14 cellular contexts compared by ENCODE assay signal in genomic region chr5:142115937-142116614, GRCh38. TPM values are rescaled to one million over a fixed set of nuclear protein-coding genes. Genes with fewer than 3 reads are reported as not detected.
DNase-seq lines count a peak whose midpoint lies in the region; ATAC-seq and TF ChIP-seq lines count a peak whose summit lies in the region.
"Had no signal": no experiment of that assay in that cellular context is flagged by ENCODE, and none has a peak within 500 bp of the region (broad histone marks: within the 10 kb centered on the region; RNA-seq: fewer than 3 reads in every experiment).

No MANE protein-coding gene starts in this region.

- H3K27ac Mint-ChIP-seq in CD4-positive, alpha-beta memory T cell = peak overlapping the region in 2 of 7 donors; percentile 30 to 56
- H3K27ac Mint-ChIP-seq in activated naive CD8-positive, alpha-beta T cell treated with anti-CD3 and anti-CD28 coated beads for 36 hours = peak overlapping the region; percentile 18
- no peak overlapping the region for H3K27ac Mint-ChIP-seq in GM23338

- TF ChIP-seq CTCF in IMR-90 (conservative IDR thresholded peaks at IDR 0.05; ENCODE audit: low read depth, low read length) (no peak), foreskin fibroblast (IDR thresholded peaks at IDR 0.05; ENCODE audit: low read depth, low read length) (no peak), GM23338 (conservative IDR thresholded peaks at IDR 0.05; ENCODE audit: low read depth in 2 of 2) (no peak), upper lobe of right lung (IDR thresholded peaks at IDR 0.05) (no peak), left ventricle myocardium inferior (IDR thresholded peaks at IDR 0.05; ENCODE audit: borderline replicate concordance) (no peak)

- no peak overlapping the region for H2BK5ac ChIP-seq in IMR-90 (ENCODE audit: low read depth, low read length, poor library complexity, severe bottlenecking)

- WGBS in IMR-90 (ENCODE audit: extremely low coverage in 2 of 2, insufficient read length in 1 of 2), 2 experiments = no CpG with 5 or more reads among the region's 4 CpGs

- H3K4me3 ChIP-seq in CD4-positive, alpha-beta memory T cell (ENCODE audit: low read length in 2 of 2) = no peak overlapping the region
- H3K4me3 ChIP-seq in IMR-90 (ENCODE audit: insufficient read depth, low read depth, low read length) (no peak overlapping the region), foreskin fibroblast (ENCODE audit: low read depth in 1 of 2, low read length in 2 of 2) (no peak overlapping the region), GM23338 (no peak overlapping the region), upper lobe of right lung (no peak overlapping the region), left ventricle myocardium inferior (no peak overlapping the region)
- H3K4me3 ChIP-seq: hepatocyte had no signal

- no peaks in the 10 kb centered on the region for H3K9me2 ChIP-seq in GM23338 (ENCODE audit: insufficient read depth)

- H3K23ac ChIP-seq in IMR-90 (ENCODE audit: low read depth, low read length) = no peak overlapping the region

- no peak overlapping the region for H3K4me2 ChIP-seq in IMR-90 (ENCODE audit: low read depth, low read length)
- H3K4me2 ChIP-seq in GM23338 = no peak overlapping the region
- H3K4me2 ChIP-seq: hepatocyte had no signal

- H4K5ac ChIP-seq in IMR-90 (ENCODE audit: low read depth, low read length) = no peak overlapping the region

- H3K9me1 ChIP-seq in IMR-90 (ENCODE audit: insufficient read depth, low read length) = peaks cover 5% of the 10 kb centered on the region

- POLR2A ChIA-PET in CD4-positive, alpha-beta memory T cell (lab: Charles Lee; ENCODE audit: partially characterized antibody) = interaction anchor here (1.3 to 1.7 kb wide), 2 partner anchors 20 to 92 kb away, joined by 4 to 6 read pairs; no protein-coding TSS in a partner anchor
- POLR2A ChIA-PET in IMR-90 (lab: Charles Lee; ENCODE audit: unreplicated experiment) = no interaction called here

- no peak overlapping the region for H3K14ac ChIP-seq in IMR-90 (replicated peaks; ENCODE audit: low read depth, low read length)

- no peaks in the 10 kb centered on the region for H3K9me3 Mint-ChIP-seq in CD4-positive, alpha-beta memory T cell
- H3K9me3 Mint-ChIP-seq in activated naive CD8-positive, alpha-beta T cell treated with anti-CD3 and anti-CD28 coated beads for 36 hours = peaks cover 7% of the 10 kb centered on the region
- H3K9me3 Mint-ChIP-seq in GM23338 = no peaks in the 10 kb centered on the region
- H3K9me3 Mint-ChIP-seq: naive B cell had no signal

- dilution Hi-C loops in IMR-90 (cut with HindIII; ENCODE audit: low sequenced_read_pairs, unreplicated experiment) = no loop called here

- no peak overlapping the region for H2AK5ac ChIP-seq in IMR-90 (ENCODE audit: low read depth, low read length)

- no peak overlapping the region for H4K8ac ChIP-seq in IMR-90 (ENCODE audit: low read depth in 2 of 2, low read length in 2 of 2)

- H3K9ac ChIP-seq in IMR-90 (ENCODE audit: low read depth, low read length) = no peak overlapping the region

- no peak for TF ChIP-seq RAD21 in IMR-90 (IDR thresholded peaks at IDR 0.05; ENCODE audit: low read length)

- peak; percentile 83 for ATAC-seq in IMR-90 (ENCODE audit: low read depth)
- ATAC-seq in GM23338 = no peak
- ATAC-seq in GM18517 (IDR thresholded peaks at IDR 0.05; ENCODE audit: unreplicated experiment) = no peak
- ATAC-seq in upper lobe of right lung = no peak

- H2BK15ac ChIP-seq in IMR-90 (ENCODE audit: low read depth, low read length) = no peak overlapping the region

- H3K27ac ChIP-seq in CD4-positive, alpha-beta memory T cell (ENCODE audit: low read depth, low read length) = no peak overlapping the region
- H3K27ac ChIP-seq in IMR-90 (ENCODE audit: insufficient read depth, low read length) = no peak overlapping the region
- no peak overlapping the region for H3K27ac ChIP-seq in GM23338 (ENCODE audit: low read depth)
- H3K27ac ChIP-seq in upper lobe of right lung = no peak overlapping the region
- H3K27ac ChIP-seq in left ventricle myocardium inferior (replicated peaks) = no peak overlapping the region
- H3K27ac ChIP-seq: hepatocyte had no signal

- H3K9me3 ChIP-seq in CD4-positive, alpha-beta memory T cell (ENCODE audit: control insufficient read depth in 1 of 2, low read length in 2 of 2) = no peaks in the 10 kb centered on the region
- no peaks in the 10 kb centered on the region for H3K9me3 ChIP-seq in IMR-90 (ENCODE audit: control insufficient read depth, insufficient read depth, low read length)
- no peaks in the 10 kb centered on the region for H3K9me3 ChIP-seq in upper lobe of right lung
- H3K9me3 ChIP-seq in left ventricle myocardium inferior (replicated peaks) = no peaks in the 10 kb centered on the region
- H3K9me3 ChIP-seq: BE2C had no signal

- H4K20me1 ChIP-seq in IMR-90 (ENCODE audit: insufficient read depth, low read length) (peaks cover 81% of the 10 kb centered on the region), GM23338 (replicated peaks; ENCODE audit: insufficient read depth) (peaks cover 11% of the 10 kb centered on the region)

- H3K79me1 ChIP-seq in IMR-90 (ENCODE audit: low read depth in 1 of 2, low read length in 2 of 2) = peaks cover 37 to 61% of the 10 kb centered on the region in 2 experiments

- peak overlapping the region in 5 of 8 donors; percentile 26 to 58 (median 36) for H3K4me3 Mint-ChIP-seq in CD4-positive, alpha-beta memory T cell
- H3K4me3 Mint-ChIP-seq in activated naive CD8-positive, alpha-beta T cell treated with anti-CD3 and anti-CD28 coated beads for 36 hours = no peak overlapping the region
- no peak overlapping the region for H3K4me3 Mint-ChIP-seq in GM23338

- H3K4me1 Mint-ChIP-seq in CD4-positive, alpha-beta memory T cell = peaks cover 59 to 84% (median 73%) of the 10 kb centered on the region in 4 donors
- H3K4me1 Mint-ChIP-seq in activated naive CD8-positive, alpha-beta T cell treated with anti-CD3 and anti-CD28 coated beads for 36 hours = peaks cover 80% of the 10 kb centered on the region
- peaks cover 20% of the 10 kb centered on the region for H3K4me1 Mint-ChIP-seq in GM23338

- no peaks in the 10 kb centered on the region for H3K27me3 ChIP-seq in CD4-positive, alpha-beta memory T cell (ENCODE audit: insufficient read depth, low read length)
- H3K27me3 ChIP-seq in IMR-90 (ENCODE audit: control insufficient read depth, insufficient read depth, low read length) (no peaks in the 10 kb centered on the region), GM23338 (ENCODE audit: insufficient read depth) (no peaks in the 10 kb centered on the region), upper lobe of right lung (no peaks in the 10 kb centered on the region), left ventricle myocardium inferior (ENCODE audit: low read depth) (no peaks in the 10 kb centered on the region)
- H3K27me3 ChIP-seq: BE2C, hepatocyte had no signal

- H3K18ac ChIP-seq in IMR-90 (ENCODE audit: low read depth, low read length) = no peak overlapping the region

- TF ChIP-seq POLR2A in IMR-90 (IDR thresholded peaks at IDR 0.05; ENCODE audit: low read depth, low read length) = no peak

- H3K27me3 Mint-ChIP-seq in CD4-positive, alpha-beta memory T cell = no peaks in the 10 kb centered on the region
- no peaks in the 10 kb centered on the region for H3K27me3 Mint-ChIP-seq in activated naive CD8-positive, alpha-beta T cell treated with anti-CD3 and anti-CD28 coated beads for 36 hours
- H3K27me3 Mint-ChIP-seq in GM23338 (ENCODE audit: insufficient read depth, low read depth, poor library complexity) = no peaks in the 10 kb centered on the region
- H3K27me3 Mint-ChIP-seq: naive B cell had no signal

- no peak overlapping the region for H2BK20ac ChIP-seq in IMR-90 (ENCODE audit: low read depth, low read length)

- CTCF ChIA-PET in CD4-positive, alpha-beta memory T cell (lab: Charles Lee; ENCODE audit: partially characterized antibody) = no interaction called here
- CTCF ChIA-PET in IMR-90 (lab: Yijun Ruan, JAX) = interaction anchor here (0.6 kb wide), 1 partner anchor 56 kb away, joined by 3 read pairs; no protein-coding TSS in a partner anchor

- H3K36me3 ChIP-seq in CD4-positive, alpha-beta memory T cell (ENCODE audit: insufficient read depth, low read length) = no peaks in the 10 kb centered on the region
- H3K36me3 ChIP-seq in IMR-90 (ENCODE audit: control insufficient read depth, insufficient read depth, low read length) (peaks cover 2% of the 10 kb centered on the region), GM23338 (ENCODE audit: insufficient read depth) (no peaks in the 10 kb centered on the region), upper lobe of right lung (no peaks in the 10 kb centered on the region), left ventricle myocardium inferior (no peaks in the 10 kb centered on the region)

- no peak overlapping the region for H3K4ac ChIP-seq in IMR-90 (ENCODE audit: low read depth, low read length)

- peaks cover 100% of the 10 kb centered on the region for H3K79me2 ChIP-seq in GM23338 (replicated peaks; ENCODE audit: insufficient read depth)

- peaks cover 93% of the 10 kb centered on the region for H3K4me1 ChIP-seq in CD4-positive, alpha-beta memory T cell (ENCODE audit: insufficient read depth, low read length)
- H3K4me1 ChIP-seq in IMR-90 (ENCODE audit: control insufficient read depth, insufficient read depth, low read length) (peaks cover 4% of the 10 kb centered on the region; the same call in 1 of the 2 replicates), GM23338 (ENCODE audit: insufficient read depth) (peaks cover 22% of the 10 kb centered on the region; the same call in 1 of the 2 replicates), upper lobe of right lung (peaks cover 35% of the 10 kb centered on the region), left ventricle myocardium inferior (peaks cover 95% of the 10 kb centered on the region)

- H2AFZ ChIP-seq in IMR-90 (replicated peaks; ENCODE audit: low read length, poor library complexity) (no peak overlapping the region), GM23338 (no peak overlapping the region)
- H2AFZ ChIP-seq: hepatocyte had no signal

- in situ Hi-C loops in IMR-90 (cut with MboI; ENCODE audit: low sequenced_read_pairs) = loop anchor here (25.0 kb wide), 1 partner anchor 429 kb away; the partner anchor contains the start of gene ARAP3

- no peak overlapping the region for H2AK9ac ChIP-seq in IMR-90 (replicated peaks; ENCODE audit: low read depth, low read length, poor library complexity)

- no peak overlapping the region for H4K91ac ChIP-seq in IMR-90 (ENCODE audit: insufficient read depth, low read depth, low read length)

- DNase-seq in CD4-positive, alpha-beta memory T cell = no peak
- peak; percentile 79 for DNase-seq in IMR-90
- no peak for DNase-seq in activated naive CD8-positive, alpha-beta T cell treated with anti-CD3 and anti-CD28 coated beads for 36 hours
- peak; percentile 24 to 73 for DNase-seq in foreskin fibroblast
- no peak for DNase-seq in GM23338 (ENCODE audit: low spot score)
- DNase-seq in upper lobe of right lung = no peak
- no peak for DNase-seq in left ventricle myocardium inferior
- DNase-seq: BE2C; central memory CD4-positive, alpha-beta T cell; naive B cell; NCI-H2081 treated with DMSO at 0.1 percent for 48 hours; stimulated activated CD4-positive, alpha-beta T cell treated with anti-CD3 and anti-CD28 coated beads, Interleukin-4, amount 100 ng/mL, for 1 hour had no signal

- peaks cover 22 to 39% of the 10 kb centered on the region in 2 donors for H3K36me3 Mint-ChIP-seq in CD4-positive, alpha-beta memory T cell
- H3K36me3 Mint-ChIP-seq in activated naive CD8-positive, alpha-beta T cell treated with anti-CD3 and anti-CD28 coated beads for 36 hours = peaks cover 67% of the 10 kb centered on the region
- peaks cover 8% of the 10 kb centered on the region; the same call in 2 of the 3 replicates for H3K36me3 Mint-ChIP-seq in GM23338 (ENCODE audit: low read depth)

- no TSS peak for BruUV-seq in IMR-90 (replicated peaks; lab: Mats Ljungman, UMichigan)

- intact Hi-C loops in CD4-positive, alpha-beta memory T cell (cut with micrococcal nuclease) = no loop called here
- intact Hi-C loops in IMR-90 (cut with micrococcal nuclease) (no loop called here), upper lobe of right lung (cut with DNase I) (no loop called here), left ventricle myocardium inferior (cut with micrococcal nuclease) (no loop called here)

- no peak overlapping the region for H3K56ac ChIP-seq in IMR-90 (ENCODE audit: extremely low read depth, insufficient read depth, low read length)

- no peak overlapping the region for H2BK120ac ChIP-seq in IMR-90 (ENCODE audit: low read depth, low read length)

- no peaks in the 10 kb centered on the region; the same call in 1 of the 2 replicates for H3F3A ChIP-seq in GM23338 (replicated peaks; ENCODE audit: low read depth)

RNA-seq across cellular contexts. Expression of gene NDFIP1, which starts 7.5 kb away (rescaled TPM):
- 10 to 100 TPM; 73.8 to 78.4 TPM for total RNA-seq in CD4-positive, alpha-beta memory T cell
- polyA plus RNA-seq in CD4-positive, alpha-beta memory T cell = 10 to 100 TPM; 70.0 to 98.3 TPM
- total RNA-seq in IMR-90 (2012; rRNA removed) (7.7 and 21.9 TPM in 2 replicates), upper lobe of right lung (68.1 TPM), left ventricle myocardium inferior (62.1 TPM)
- polyA plus RNA-seq in IMR-90 (2012; rRNA removed) (10.7 and 15.4 TPM in 2 replicates), GM23338 (2016; fragmentation: Nextera tagmentation; extraction: Ambion mirVana) (21.9 and 24.3 TPM in 2 replicates)
- polyA plus RNA-seq in IMR-90 (2012; cell fraction: cytosol; rRNA removed) = 5.1 and 15.4 TPM in 2 replicates
- polyA plus RNA-seq in IMR-90 (2012; cell fraction: nucleus; rRNA removed; ENCODE audit: low replicate concordance) = 5.5 and 6.9 TPM in 2 replicates
- total RNA-seq in activated naive CD8-positive, alpha-beta T cell treated with anti-CD3 and anti-CD28 coated beads for 36 hours = 100 to 1,000 TPM in 1 of 2 experiments, 10 to 100 TPM in 1; 97.3 to 100 TPM
- total RNA-seq in GM23338 (2014; rRNA removed; shearing (Covaris generic)) = 38.1 and 45.0 TPM in 2 replicates

Comparison
In these comparisons a context has a peak if more than half of its experiments do, and no peak if none do; other contexts are left out.
1. DNase-seq: peak in IMR-90 (single experiment) and foreskin fibroblast (2 of 2); none in CD4-positive, alpha-beta memory T cell (0 of 5), activated naive CD8-positive, alpha-beta T cell treated with anti-CD3 and anti-CD28 coated beads for 36 hours (single experiment), GM23338 (single experiment), upper lobe of right lung (single experiment) and left ventricle myocardium inferior (single experiment).
2. H3K4me3 Mint-ChIP-seq: peak in CD4-positive, alpha-beta memory T cell (5 of 8); none in activated naive CD8-positive, alpha-beta T cell treated with anti-CD3 and anti-CD28 coated beads for 36 hours (single experiment) and GM23338 (single experiment).